1 cellular context compared by ENCODE assay signal in genomic region chr4:119040261-119040660, GRCh38.
TF ChIP-seq lines count a peak whose summit lies in the region.

No MANE protein-coding gene starts in this region.

TF ChIP-seq in GM23338, 12 proteins besides CTCF, POLR2A, EP300 and RAD21 (continued from another document):
- TF ChIP-seq ZNF462 (CRISPR knock-in tag; IDR thresholded peaks at IDR 0.05): no peak
- no peak for TF ChIP-seq ZNF114 (CRISPR knock-in tag; IDR thresholded peaks at IDR 0.05)
- TF ChIP-seq ZNF331 (CRISPR knock-in tag; IDR thresholded peaks at IDR 0.05; ENCODE audit: low read depth): no peak
- TF ChIP-seq EZH2phosphoT487 (IDR thresholded peaks at IDR 0.05; ENCODE audit: unreplicated experiment): no peak
